ENCODE assay signal across 8 cellular contexts in genomic region chr19:23762884-23763711, GRCh38. TPM values are rescaled to one million over a fixed set of nuclear protein-coding genes. Genes with fewer than 3 reads are reported as not detected.
DNase-seq lines count a peak whose midpoint lies in the region; ATAC-seq and TF ChIP-seq lines count a peak whose summit lies in the region.

No MANE protein-coding gene starts in this region.

- H3K36me3 ChIP-seq in SJSA1, result no peaks in the 10 kb centered on the region
- H3K36me3 ChIP-seq in heart right ventricle, result peaks cover 0 to 3% (median 0%) of the 10 kb centered on the region in 9 donors

- H3K36me3 Mint-ChIP-seq in activated naive CD8-positive, alpha-beta T cell treated with anti-CD3 and anti-CD28 coated beads, Interleukin-2, amount 50 U/mL, for 24 hours (ENCODE audit: low read depth), result peaks cover 13% of the 10 kb centered on the region
- H3K36me3 Mint-ChIP-seq in type B pancreatic cell, result peaks cover 25% of the 10 kb centered on the region

- in situ Hi-C loops in GM13976 (cut with MboI; ENCODE audit: low sequenced_read_pairs, unreplicated experiment), result no loop called here

- ATAC-seq in HG03108 (IDR thresholded peaks at IDR 0.05; ENCODE audit: unreplicated experiment), result peak; percentile 51
- ATAC-seq in activated naive CD8-positive, alpha-beta T cell treated with anti-CD3 and anti-CD28 coated beads, Interleukin-2, amount 50 U/mL, for 24 hours, result peak; percentile 77
- ATAC-seq in heart right ventricle, result peak; percentile 90 to 94 (median 91)

- no peaks in the 10 kb centered on the region for H3K4me1 ChIP-seq in SJSA1 (replicated peaks)
- H3K4me1 ChIP-seq in heart right ventricle, result peaks cover 0 to 23% (median 11%) of the 10 kb centered on the region in 9 donors

- H3K4me3 Mint-ChIP-seq in activated naive CD8-positive, alpha-beta T cell treated with anti-CD3 and anti-CD28 coated beads, Interleukin-2, amount 50 U/mL, for 24 hours, result peak overlapping the region; percentile 86
- peak overlapping the region; percentile 97 for H3K4me3 Mint-ChIP-seq in type B pancreatic cell

- H3K27me3 ChIP-seq in SJSA1 (replicated peaks), result no peaks in the 10 kb centered on the region
- H3K27me3 ChIP-seq in heart right ventricle, result no peaks in the 10 kb centered on the region

- H3K4me3 ChIP-seq in SJSA1 (peak overlapping the region; percentile 45), heart right ventricle (peak overlapping the region; percentile 65 to 90 (median 78))

- WGBS in heart right ventricle, 2 donors, result 1 to 6% methylated on average over 51 of the region's 51 CpGs

- H3K9me3 ChIP-seq in SJSA1 (replicated peaks) (0 out of 2 replicates have a peak, but pooled peaks cover 2% of the 10 kb centered on the region), heart right ventricle (no peaks in the 10 kb centered on the region)

- H3K4me1 Mint-ChIP-seq in activated naive CD8-positive, alpha-beta T cell treated with anti-CD3 and anti-CD28 coated beads, Interleukin-2, amount 50 U/mL, for 24 hours, result peaks cover 32% of the 10 kb centered on the region
- peaks cover 16% of the 10 kb centered on the region for H3K4me1 Mint-ChIP-seq in type B pancreatic cell (ENCODE audit: unreplicated experiment)

- H3K27ac Mint-ChIP-seq in activated naive CD8-positive, alpha-beta T cell treated with anti-CD3 and anti-CD28 coated beads, Interleukin-2, amount 50 U/mL, for 24 hours, result peak overlapping the region; percentile 44
- peak overlapping the region; percentile 96 for H3K27ac Mint-ChIP-seq in type B pancreatic cell

- no peak for TF ChIP-seq CTCF in GM13976 (IDR thresholded peaks at IDR 0.05; ENCODE audit: borderline replicate concordance, control extremely low read depth, extremely low read depth, insufficient read depth, missing control alignments)
- no peak for TF ChIP-seq CTCF in heart right ventricle (IDR thresholded peaks at IDR 0.05)
- peak; percentile 28 for TF ChIP-seq CTCF in type B pancreatic cell (conservative IDR thresholded peaks at IDR 0.05)

- DNase-seq in GM13976 (ENCODE audit: low spot score) (peak; percentile 28), SJSA1 (ENCODE audit: low read depth in 1 of 2, low spot score in 2 of 2) (peak; percentile 54 to 70), heart right ventricle (peak; percentile 82 to 87), posterior cingulate gyrus (peak; percentile 66 to 98 (median 84)), type B pancreatic cell (ENCODE audit: extremely low spot score, unreplicated experiment) (peak; percentile 91), SW480 (ENCODE audit: low spot score) (no peak)
- DNase-seq in activated naive CD8-positive, alpha-beta T cell treated with anti-CD3 and anti-CD28 coated beads, Interleukin-2, amount 50 U/mL, for 24 hours, result peak; percentile 86

- intact Hi-C loops in heart right ventricle (cut with DNase I), result loop anchor here in 3 of 10 donors (2.0 to 10.0 kb wide), 3 partner anchors 76 to 272 kb away; partner anchors contain the start of gene ZNF675 (in 2 of the 3)
- intact Hi-C loops in posterior cingulate gyrus (cut with DNase I), result loop anchor here (10.0 kb wide), 1 partner anchor 152 kb away; the partner anchor contains the start of gene ZNF726

- H3K9me3 Mint-ChIP-seq in activated naive CD8-positive, alpha-beta T cell treated with anti-CD3 and anti-CD28 coated beads, Interleukin-2, amount 50 U/mL, for 24 hours, result no peaks in the 10 kb centered on the region
- H3K9me3 Mint-ChIP-seq in type B pancreatic cell, result peaks cover 7% of the 10 kb centered on the region

- H3K27ac ChIP-seq in SJSA1 (no peak overlapping the region), heart right ventricle (peak overlapping the region in 8 of 10 donors; percentile 10 to 71 (median 50))

- H3K27me3 Mint-ChIP-seq in activated naive CD8-positive, alpha-beta T cell treated with anti-CD3 and anti-CD28 coated beads, Interleukin-2, amount 50 U/mL, for 24 hours, result no peaks in the 10 kb centered on the region
- H3K27me3 Mint-ChIP-seq in type B pancreatic cell, result no peaks in the 10 kb centered on the region

RNA-seq across cellular contexts. Expression of gene ZNF681, which starts 4.4 kb away (rescaled TPM):
- total RNA-seq in SJSA1 (2014; rRNA removed; shearing (Covaris generic)), result 0.13 and 0.95 TPM in 2 replicates
- total RNA-seq in heart right ventricle, result under 1 TPM; 0.37 to 0.89 (median 0.59) TPM
- polyA plus RNA-seq in heart right ventricle, result under 1 TPM; 0.29 to 0.51 TPM
- 8.4 and 8.5 TPM in 2 replicates for total RNA-seq in type B pancreatic cell (ENCODE audit: low replicate concordance)
